1 cellular context compared by ENCODE assay signal in the genomic region with DNA sequence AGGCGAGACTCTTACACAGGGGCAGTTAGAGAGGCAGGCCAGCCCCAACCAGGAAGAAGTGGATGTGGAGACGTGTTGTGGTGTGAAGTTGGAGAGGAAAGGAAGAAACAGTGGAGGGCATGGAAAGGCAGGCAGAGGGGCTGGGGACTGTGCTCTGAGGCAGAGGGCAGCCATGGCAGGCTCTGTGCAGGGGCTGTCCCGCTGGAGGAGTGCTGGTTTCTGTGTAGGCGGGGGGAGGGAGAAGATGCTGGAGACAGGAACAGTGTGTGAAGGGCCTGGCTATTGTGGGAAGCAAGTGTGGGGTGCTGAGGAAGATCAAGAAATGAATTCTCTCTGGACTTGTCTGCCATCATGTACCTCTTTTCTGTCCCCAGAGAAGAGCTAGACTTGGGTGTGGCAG.
TF ChIP-seq lines count a peak whose summit lies in the region.

No MANE protein-coding gene starts in this region.

TF ChIP-seq in HepG2, 621 proteins besides CTCF, POLR2A, EP300 and RAD21:
- TF ChIP-seq MED1 (CRISPR knock-in tag; IDR thresholded peaks at IDR 0.05) = no peak
- TF ChIP-seq NFYB (CRISPR knock-in tag; IDR thresholded peaks at IDR 0.05) = no peak
- TF ChIP-seq, protein P1, sequence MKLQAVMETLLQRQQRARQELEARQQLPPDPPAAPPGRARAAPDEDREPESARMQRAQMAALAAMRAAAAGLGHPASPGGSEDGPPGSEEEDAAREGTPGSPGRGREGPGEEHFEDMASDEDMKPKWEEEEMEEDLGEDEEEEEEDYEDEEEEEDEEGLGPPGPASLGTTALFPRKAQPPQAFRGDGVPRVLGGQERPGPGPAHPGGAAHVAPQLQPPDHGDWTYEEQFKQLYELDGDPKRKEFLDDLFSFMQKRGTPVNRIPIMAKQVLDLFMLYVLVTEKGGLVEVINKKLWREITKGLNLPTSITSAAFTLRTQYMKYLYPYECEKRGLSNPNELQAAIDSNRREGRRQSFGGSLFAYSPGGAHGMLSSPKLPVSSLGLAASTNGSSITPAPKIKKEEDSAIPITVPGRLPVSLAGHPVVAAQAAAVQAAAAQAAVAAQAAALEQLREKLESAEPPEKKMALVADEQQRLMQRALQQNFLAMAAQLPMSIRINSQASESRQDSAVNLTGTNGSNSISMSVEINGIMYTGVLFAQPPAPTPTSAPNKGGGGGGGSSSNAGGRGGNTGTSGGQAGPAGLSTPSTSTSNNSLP (IDR thresholded peaks at IDR 0.05; ENCODE audit: low read depth, low read length) = no peak
- no peak for TF ChIP-seq SATB2 (CRISPR knock-in tag; IDR thresholded peaks at IDR 0.05)
- no peak for TF ChIP-seq KMT2B (CRISPR knock-in tag; IDR thresholded peaks at IDR 0.05)
- TF ChIP-seq ZNF567 (CRISPR knock-in tag; IDR thresholded peaks at IDR 0.05; ENCODE audit: borderline replicate concordance) = no peak
- TF ChIP-seq ONECUT2 (CRISPR knock-in tag; IDR thresholded peaks at IDR 0.05) = no peak
- TF ChIP-seq GATA4 (IDR thresholded peaks at IDR 0.05; ENCODE audit: borderline replicate concordance, low read depth) = no peak
- no peak for TF ChIP-seq IRF2 (CRISPR knock-in tag; IDR thresholded peaks at IDR 0.05)
- TF ChIP-seq NR2F6 (IDR thresholded peaks at IDR 0.05) = no peak
- TF ChIP-seq NR2F6 (CRISPR knock-in tag; IDR thresholded peaks at IDR 0.05) = no peak
- TF ChIP-seq RORA (CRISPR knock-in tag; IDR thresholded peaks at IDR 0.05) = no peak
- TF ChIP-seq TBX2 (CRISPR knock-in tag; IDR thresholded peaks at IDR 0.05; ENCODE audit: borderline replicate concordance) = no peak
- TF ChIP-seq, protein P2, sequence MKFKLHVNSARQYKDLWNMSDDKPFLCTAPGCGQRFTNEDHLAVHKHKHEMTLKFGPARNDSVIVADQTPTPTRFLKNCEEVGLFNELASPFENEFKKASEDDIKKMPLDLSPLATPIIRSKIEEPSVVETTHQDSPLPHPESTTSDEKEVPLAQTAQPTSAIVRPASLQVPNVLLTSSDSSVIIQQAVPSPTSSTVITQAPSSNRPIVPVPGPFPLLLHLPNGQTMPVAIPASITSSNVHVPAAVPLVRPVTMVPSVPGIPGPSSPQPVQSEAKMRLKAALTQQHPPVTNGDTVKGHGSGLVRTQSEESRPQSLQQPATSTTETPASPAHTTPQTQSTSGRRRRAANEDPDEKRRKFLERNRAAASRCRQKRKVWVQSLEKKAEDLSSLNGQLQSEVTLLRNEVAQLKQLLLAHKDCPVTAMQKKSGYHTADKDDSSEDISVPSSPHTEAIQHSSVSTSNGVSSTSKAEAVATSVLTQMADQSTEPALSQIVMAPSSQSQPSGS (CRISPR knock-in tag; IDR thresholded peaks at IDR 0.05) = no peak
- TF ChIP-seq FOSL1 (CRISPR knock-in tag; IDR thresholded peaks at IDR 0.05; ENCODE audit: borderline replicate concordance) = no peak
- no peak for TF ChIP-seq ZNF292 (CRISPR knock-in tag; IDR thresholded peaks at IDR 0.05; ENCODE audit: borderline replicate concordance, low read depth)
TF ChIP-seq in HepG2: peak in this region for 0.
